ENCODE assay signal across 9 cellular contexts in genomic region chr6:35596448-35597442, GRCh38.
DNase-seq lines count a peak whose midpoint lies in the region; ATAC-seq and TF ChIP-seq lines count a peak whose summit lies in the region.
"Had no signal": no experiment of that assay in that cellular context is flagged by ENCODE, and none has a peak within 500 bp of the region (broad histone marks: within the 10 kb centered on the region; RNA-seq: fewer than 3 reads in every experiment).

No MANE protein-coding gene starts in this region.

- H3K4me1 Mint-ChIP-seq in T-cell (peaks cover 90 to 94% (median 91%) of the 10 kb centered on the region in 3 donors), Calu3 (ENCODE audit: low read depth, unreplicated experiment) (peaks cover 15% of the 10 kb centered on the region)

- H3K27ac Mint-ChIP-seq in T-cell (peak overlapping the region; percentile 93 to 94), Calu3 (ENCODE audit: unreplicated experiment) (no peak overlapping the region)
- H3K27ac Mint-ChIP-seq: IgD-negative memory B cell had no signal

- DNase-seq in GM23248 (peak; percentile 84), T-cell (no peak), fibroblast of peridontal ligament (ENCODE audit: extremely low read depth) (peak; percentile 55), spleen (no peak), NCI-H2171 treated with DMSO at 0.1 percent for 48 hours (lab: John Stamatoyannopoulos, UW) (no peak), sciatic nerve (ENCODE audit: low spot score) (no peak), GM19238 (ENCODE audit: insufficient read length, low spot score) (no peak), Calu3 (no peak)

- no peaks in the 10 kb centered on the region for H4K20me1 ChIP-seq in GM23248 (ENCODE audit: insufficient read depth)

- H3K9me2 ChIP-seq in GM23248 (ENCODE audit: insufficient read depth): no peaks in the 10 kb centered on the region

- H3K9me3 ChIP-seq in GM23248 (ENCODE audit: low read depth) (no peaks in the 10 kb centered on the region), spleen (no peaks in the 10 kb centered on the region)

- no peak for TF ChIP-seq POLR2A in spleen (IDR thresholded peaks at IDR 0.05)

- H3K4me2 ChIP-seq in GM23248 (ENCODE audit: unreplicated experiment): peak overlapping the region; percentile 48

- CTCF ChIA-PET in T-cell (lab: Charles Lee) (interaction anchor here in 1 of 2 donors (0.6 to 1.4 kb wide), 2 partner anchors 27 to 96 kb away, joined by 3 to 4 read pairs; no protein-coding TSS in a partner anchor), Calu3 (lab: Charles Lee) (no interaction called here)

- intact Hi-C loops in spleen (cut with DNase I; ENCODE audit: low total_unique reads) (no loop called here), sciatic nerve (cut with DNase I) (no loop called here), Calu3 (cut with micrococcal nuclease; ENCODE audit: unreplicated experiment) (no loop called here)

- H2AFZ ChIP-seq in GM23248: no peak overlapping the region

- H3K9me3 Mint-ChIP-seq in T-cell (no peaks in the 10 kb centered on the region), Calu3 (ENCODE audit: low read depth, unreplicated experiment) (no peaks in the 10 kb centered on the region)
- H3K9me3 Mint-ChIP-seq: IgD-negative memory B cell had no signal

- H3K36me3 ChIP-seq in GM23248 (ENCODE audit: low read depth): no peaks in the 10 kb centered on the region
- H3K36me3 ChIP-seq in spleen: peaks cover 6 to 82% (median 38%) of the 10 kb centered on the region in 6 donors

- peaks cover 42% of the 10 kb centered on the region for H3K36me3 Mint-ChIP-seq in T-cell
- H3K36me3 Mint-ChIP-seq in Calu3 (ENCODE audit: insufficient read depth, unreplicated experiment): no peaks in the 10 kb centered on the region

- WGBS in GM23248 (ENCODE audit: low coverage in 1 of 2, low lambda C conversion rate in 2 of 2, missing lambda C conversion rate in 2 of 2), 2 experiments: 74 to 76% methylated on average over 8 of the region's 8 CpGs
- WGBS in spleen, 5 donors: 68 to 77% (median 71%) methylated on average over 8 of the region's 8 CpGs

- POLR2A ChIA-PET in T-cell (lab: Charles Lee): interaction anchor here in 1 of 2 donors (0.5 to 0.7 kb wide), 2 partner anchors 9 to 28 kb away, joined by 3 read pairs; no protein-coding TSS in a partner anchor

- no TSS peak for BruUV-seq in Calu3 (replicated peaks; lab: Mats Ljungman, UMichigan)

- in situ Hi-C loops in GM23248 (cut with MboI): no loop called here

- TF ChIP-seq CTCF in spleen (IDR thresholded peaks at IDR 0.05 in 8 of 11, conservative IDR thresholded peaks at IDR 0.05 in 3 of 11) (no peak), Calu3 (IDR thresholded peaks at IDR 0.05; ENCODE audit: unreplicated experiment) (no peak)

- H3K4me1 ChIP-seq in GM23248 (ENCODE audit: insufficient read depth) (peaks cover 29% of the 10 kb centered on the region), spleen (peaks cover 33 to 100% (median 95%) of the 10 kb centered on the region in 6 donors)

- H3F3A ChIP-seq in GM23248 (ENCODE audit: insufficient read depth): peaks cover 23% of the 10 kb centered on the region

- H3K27ac ChIP-seq in GM23248 (peak overlapping the region; percentile 26; the same call in 1 of the 2 replicates), spleen (peak overlapping the region; percentile 30 to 97 (median 76))

- no peak overlapping the region for H3K9ac ChIP-seq in GM23248

- H3K27me3 Mint-ChIP-seq in T-cell (no peaks in the 10 kb centered on the region), Calu3 (ENCODE audit: unreplicated experiment) (no peaks in the 10 kb centered on the region)
- H3K27me3 Mint-ChIP-seq: IgD-negative memory B cell had no signal

- H3K27me3 ChIP-seq in GM23248 (replicated peaks; ENCODE audit: insufficient read depth): no peaks in the 10 kb centered on the region
- H3K27me3 ChIP-seq in spleen (replicated peaks in 1 of 7): no peaks in the 10 kb centered on the region

- no peaks in the 10 kb centered on the region for H3K79me2 ChIP-seq in GM23248 (ENCODE audit: insufficient read depth)

- H3K4me3 Mint-ChIP-seq in T-cell (peak overlapping the region in 1 of 3 donors; percentile 67), Calu3 (ENCODE audit: low read depth, unreplicated experiment) (no peak overlapping the region)
- H3K4me3 Mint-ChIP-seq: IgD-negative memory B cell had no signal

- H3K4me3 ChIP-seq in GM23248 (no peak overlapping the region), spleen (no peak overlapping the region)

- no peak for ATAC-seq in T-cell (replicated peaks in 1 of 4)
- no peak for ATAC-seq in sciatic nerve

Comparison
In these comparisons a context has a peak if more than half of its experiments do, and no peak if none do; other contexts are left out.
1. DNase-seq: peak in GM23248 (single experiment) and fibroblast of peridontal ligament (single experiment); none in T-cell (0 of 34), spleen (single experiment), NCI-H2171 treated with DMSO at 0.1 percent for 48 hours (single experiment), sciatic nerve (single experiment), GM19238 (single experiment) and Calu3 (single experiment).